Comparison of ENCODE assay signal across 19 cellular contexts in the genomic region with DNA sequence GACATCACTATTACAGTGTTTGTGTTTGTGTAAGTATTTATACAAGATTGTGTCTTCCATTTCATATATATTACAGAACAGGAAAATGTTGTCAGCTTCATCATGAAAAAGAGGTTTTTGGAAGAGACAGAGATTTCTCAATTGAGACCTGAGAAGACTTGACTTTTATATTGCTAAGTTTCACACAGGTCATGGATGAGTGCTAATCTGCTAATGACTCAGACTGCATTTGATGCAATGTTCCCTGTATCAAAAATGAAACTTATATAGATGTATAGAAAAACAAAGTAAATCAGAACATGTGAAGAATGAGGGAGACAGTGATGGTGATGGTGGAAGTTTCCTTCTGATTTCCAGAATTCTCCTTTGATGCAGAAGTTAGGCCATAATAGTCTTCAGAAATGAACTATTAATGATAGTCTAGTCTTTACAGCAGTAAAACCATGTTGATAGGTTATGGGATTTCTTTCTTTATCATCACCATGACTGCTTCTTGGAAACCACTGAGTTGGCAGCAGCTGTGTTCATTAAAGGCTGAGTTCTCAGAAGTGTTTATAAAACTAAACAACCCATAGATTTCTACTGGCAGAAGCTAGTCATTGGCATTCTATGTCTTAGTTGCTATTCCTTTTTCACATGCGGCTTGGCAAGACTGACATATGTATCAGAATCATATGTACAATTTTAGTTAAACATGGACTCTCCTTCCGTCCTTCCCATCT.
"Had no signal": no experiment of that assay in that cellular context is flagged by ENCODE, and none has a peak within 500 bp of the region (broad histone marks: within the 10 kb centered on the region; RNA-seq: fewer than 3 reads in every experiment).

No MANE protein-coding gene starts in this region.

- H3K36me3 Mint-ChIP-seq: stimulated activated memory B cell treated with anti-CD40 and anti-IgM and Interleukin-4, amounts not matched to agents 10 μg/mL and 1 μg/mL and 100 μg/mL, for 72 hours; T-cell had no signal

- DNase-seq: activated B cell treated with CpG ODN at 0.5 μM for 24 hours; activated CD4-positive, alpha-beta T cell treated with anti-CD3 and anti-CD28 coated beads for 48 hours; activated effector memory CD4-positive, alpha-beta T cell treated with Interleukin-2 at 50 U/mL for 16 hours; amygdala; caudate nucleus; effector memory CD8-positive, alpha-beta T cell; foreskin keratinocyte; mesenchymal stem cell; mucosa of descending colon; naive B cell; right cardiac atrium; stimulated activated CD4-positive, alpha-beta T cell treated with anti-CD3 and anti-CD28 coated beads, Interleukin-15, amount 100 ng/mL, for 24 hours; stimulated activated CD4-positive, alpha-beta T cell treated with anti-CD3 and anti-CD28 coated beads, Interleukin-4, amount 100 ng/mL, for 1 hour; T-cell; thyroid gland had no signal

- H3K4me3 Mint-ChIP-seq: activated B cell treated with CpG ODN at 0.5 μM for 24 hours; activated naive CD8-positive, alpha-beta T cell; effector memory CD8-positive, alpha-beta T cell; naive B cell; neural progenitor cell; stimulated activated memory B cell treated with anti-CD40 and anti-IgM and Interleukin-4, amounts not matched to agents 10 μg/mL and 1 μg/mL and 100 μg/mL, for 72 hours; T-cell had no signal

- ATAC-seq: effector memory CD8-positive, alpha-beta T cell; foreskin keratinocyte; mucosa of descending colon; right cardiac atrium; SK-N-SH treated with all-trans-retinoic acid at 6 μM for 48 hours; stimulated activated memory B cell treated with anti-CD40 and anti-IgM and Interleukin-4, amounts not matched to agents 10 μg/mL and 1 μg/mL and 100 μg/mL, for 72 hours; T-cell had no signal

- H3K4me1 Mint-ChIP-seq: activated B cell treated with CpG ODN at 0.5 μM for 24 hours; naive B cell; neural progenitor cell; stimulated activated memory B cell treated with anti-CD40 and anti-IgM and Interleukin-4, amounts not matched to agents 10 μg/mL and 1 μg/mL and 100 μg/mL, for 72 hours; T-cell had no signal

- H3K27me3 Mint-ChIP-seq: activated B cell treated with CpG ODN at 0.5 μM for 24 hours; effector memory CD8-positive, alpha-beta T cell; stimulated activated memory B cell treated with anti-CD40 and anti-IgM and Interleukin-4, amounts not matched to agents 10 μg/mL and 1 μg/mL and 100 μg/mL, for 72 hours had no signal

- H3K27ac Mint-ChIP-seq: activated B cell treated with CpG ODN at 0.5 μM for 24 hours; activated naive CD8-positive, alpha-beta T cell; effector memory CD8-positive, alpha-beta T cell; naive B cell; neural progenitor cell; stimulated activated memory B cell treated with anti-CD40 and anti-IgM and Interleukin-4, amounts not matched to agents 10 μg/mL and 1 μg/mL and 100 μg/mL, for 72 hours; T-cell had no signal
